ENCODE assay signal across 2 cellular contexts in genomic region chr12:2309647-2310046, GRCh38.
TF ChIP-seq lines count a peak whose summit lies in the region.

No MANE protein-coding gene starts in this region.

TF ChIP-seq in IMR-90, 13 proteins besides CTCF, POLR2A, EP300 and RAD21 (continued from another document):
- TF ChIP-seq, protein P1, sequence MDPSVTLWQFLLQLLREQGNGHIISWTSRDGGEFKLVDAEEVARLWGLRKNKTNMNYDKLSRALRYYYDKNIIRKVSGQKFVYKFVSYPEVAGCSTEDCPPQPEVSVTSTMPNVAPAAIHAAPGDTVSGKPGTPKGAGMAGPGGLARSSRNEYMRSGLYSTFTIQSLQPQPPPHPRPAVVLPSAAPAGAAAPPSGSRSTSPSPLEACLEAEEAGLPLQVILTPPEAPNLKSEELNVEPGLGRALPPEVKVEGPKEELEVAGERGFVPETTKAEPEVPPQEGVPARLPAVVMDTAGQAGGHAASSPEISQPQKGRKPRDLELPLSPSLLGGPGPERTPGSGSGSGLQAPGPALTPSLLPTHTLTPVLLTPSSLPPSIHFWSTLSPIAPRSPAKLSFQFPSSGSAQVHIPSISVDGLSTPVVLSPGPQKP (IDR thresholded peaks at IDR 0.05; ENCODE audit: borderline replicate concordance, low read depth, low read length): no peak
- TF ChIP-seq NFE2L2 (IDR thresholded peaks at IDR 0.05; ENCODE audit: low read depth, low read length): no peak
- no peak for TF ChIP-seq FOS (IDR thresholded peaks at IDR 0.05; ENCODE audit: low read depth, low read length)
- TF ChIP-seq RFX5 (IDR thresholded peaks at IDR 0.05; ENCODE audit: low read depth, low read length): no peak
- TF ChIP-seq MXI1 (IDR thresholded peaks at IDR 0.05; ENCODE audit: borderline replicate concordance, low read depth, low read length): no peak
- TF ChIP-seq USF2 (IDR thresholded peaks at IDR 0.05; ENCODE audit: low read depth, low read length): no peak
- TF ChIP-seq BHLHE40 (IDR thresholded peaks at IDR 0.05; ENCODE audit: low read depth, low read length): no peak
- TF ChIP-seq SMC3 (IDR thresholded peaks at IDR 0.05; ENCODE audit: low read depth, low read length): no peak
- TF ChIP-seq RCOR1 (IDR thresholded peaks at IDR 0.05; ENCODE audit: insufficient replicate concordance, low read length): no peak
- TF ChIP-seq CEBPB (IDR thresholded peaks at IDR 0.05; ENCODE audit: low read depth, low read length): no peak
- TF ChIP-seq MAZ (IDR thresholded peaks at IDR 0.05; ENCODE audit: borderline replicate concordance, low read depth, low read length): no peak

TF ChIP-seq in GM23338, 12 proteins besides CTCF, POLR2A, EP300 and RAD21 (continued from another document):
- TF ChIP-seq ZNF462 (CRISPR knock-in tag; IDR thresholded peaks at IDR 0.05) (no peak), ZNF114 (CRISPR knock-in tag; IDR thresholded peaks at IDR 0.05) (no peak), EZH2 (IDR thresholded peaks at IDR 0.05; ENCODE audit: low read depth, unreplicated experiment) (no peak), CREB1 (CRISPR knock-in tag; IDR thresholded peaks at IDR 0.05; ENCODE audit: low read depth) (no peak), JUNB (IDR thresholded peaks at IDR 0.05; ENCODE audit: unreplicated experiment) (no peak), STAT1 (IDR thresholded peaks at IDR 0.05; ENCODE audit: unreplicated experiment) (no peak), NANOG (IDR thresholded peaks at IDR 0.05; ENCODE audit: borderline replicate concordance) (no peak)
- TF ChIP-seq, protein P2, sequence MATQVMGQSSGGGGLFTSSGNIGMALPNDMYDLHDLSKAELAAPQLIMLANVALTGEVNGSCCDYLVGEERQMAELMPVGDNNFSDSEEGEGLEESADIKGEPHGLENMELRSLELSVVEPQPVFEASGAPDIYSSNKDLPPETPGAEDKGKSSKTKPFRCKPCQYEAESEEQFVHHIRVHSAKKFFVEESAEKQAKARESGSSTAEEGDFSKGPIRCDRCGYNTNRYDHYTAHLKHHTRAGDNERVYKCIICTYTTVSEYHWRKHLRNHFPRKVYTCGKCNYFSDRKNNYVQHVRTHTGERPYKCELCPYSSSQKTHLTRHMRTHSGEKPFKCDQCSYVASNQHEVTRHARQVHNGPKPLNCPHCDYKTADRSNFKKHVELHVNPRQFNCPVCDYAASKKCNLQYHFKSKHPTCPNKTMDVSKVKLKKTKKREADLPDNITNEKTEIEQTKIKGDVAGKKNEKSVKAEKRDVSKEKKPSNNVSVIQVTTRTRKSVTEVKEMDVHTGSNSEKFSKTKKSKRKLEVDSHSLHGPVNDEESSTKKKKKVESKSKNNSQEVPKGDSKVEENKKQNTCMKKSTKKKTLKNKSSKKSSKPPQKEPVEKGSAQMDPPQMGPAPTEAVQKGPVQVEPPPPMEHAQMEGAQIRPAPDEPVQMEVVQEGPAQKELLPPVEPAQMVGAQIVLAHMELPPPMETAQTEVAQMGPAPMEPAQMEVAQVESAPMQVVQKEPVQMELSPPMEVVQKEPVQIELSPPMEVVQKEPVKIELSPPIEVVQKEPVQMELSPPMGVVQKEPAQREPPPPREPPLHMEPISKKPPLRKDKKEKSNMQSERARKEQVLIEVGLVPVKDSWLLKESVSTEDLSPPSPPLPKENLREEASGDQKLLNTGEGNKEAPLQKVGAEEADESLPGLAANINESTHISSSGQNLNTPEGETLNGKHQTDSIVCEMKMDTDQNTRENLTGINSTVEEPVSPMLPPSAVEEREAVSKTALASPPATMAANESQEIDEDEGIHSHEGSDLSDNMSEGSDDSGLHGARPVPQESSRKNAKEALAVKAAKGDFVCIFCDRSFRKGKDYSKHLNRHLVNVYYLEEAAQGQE (IDR thresholded peaks at IDR 0.05; ENCODE audit: unreplicated experiment): no peak
TF ChIP-seq in GM23338: peak in this region for 0.
